Comparison of ENCODE assay signal across 28 cellular contexts in genomic region chr10:131724891-131725735, GRCh38.
DNase-seq lines count a peak whose midpoint lies in the region; ATAC-seq, FAIRE-seq and TF ChIP-seq lines count a peak whose summit lies in the region.
"Had no signal": no experiment of that assay in that cellular context is flagged by ENCODE, and none has a peak within 500 bp of the region (broad histone marks: within the 10 kb centered on the region; RNA-seq: fewer than 3 reads in every experiment).

No MANE protein-coding gene starts in this region.

- H2AFZ ChIP-seq in HepG2 (ENCODE audit: low read length): no peak overlapping the region

- H3K9ac ChIP-seq in HepG2 (ENCODE audit: insufficient read depth, low read depth, low read length): no peak overlapping the region

- TF ChIP-seq CTCF in HepG2 (CRISPR knock-in tag; IDR thresholded peaks at IDR 0.05): no peak
- no peak for TF ChIP-seq CTCF in stomach (IDR thresholded peaks at IDR 0.05)

- TF ChIP-seq RAD21 in HepG2 (CRISPR knock-in tag; IDR thresholded peaks at IDR 0.05): no peak

- H3K27ac ChIP-seq in HepG2 (ENCODE audit: extremely low read length, insufficient read depth, low read length): no peak overlapping the region
- H3K27ac ChIP-seq in stomach: no peak overlapping the region
- H3K27ac ChIP-seq: cardiac muscle cell had no signal

- H3K4me2 ChIP-seq in HepG2 (ENCODE audit: low read depth, low read length): no peak overlapping the region

- POLR2A ChIA-PET in activated CD4-positive, alpha-beta memory T cell treated with anti-CD3 and anti-CD28 coated beads for 36 hours (lab: Charles Lee): no interaction called here
- POLR2A ChIA-PET in activated CD4-positive, alpha-beta memory T cell treated with anti-CD3 and anti-CD28 coated beads, Interleukin-2, amount 10 ng/mL, durations not matched to agents 7 days and 5 days (lab: Charles Lee): no interaction called here
- POLR2A ChIA-PET in HepG2 (lab: Yijun Ruan, JAX): no interaction called here

- ATAC-seq in T-helper 17 cell: no peak
- ATAC-seq in HepG2: peak; percentile 28
- ATAC-seq in GM18498 (IDR thresholded peaks at IDR 0.05; ENCODE audit: unreplicated experiment): no peak
- ATAC-seq: activated CD8-positive, alpha-beta T cell treated with anti-CD3 and anti-CD28 coated beads, Interleukin-2, amount 10 ng/mL, durations not matched to agents 7 days and 5 days; activated T-cell treated with anti-CD3 and anti-CD28 coated beads, Interleukin-2, amount 50 U/mL, for 4 hours had no signal

- H3K27me3 ChIP-seq in HepG2 (ENCODE audit: control insufficient read depth in 1 of 2, insufficient read depth in 2 of 2, low read length in 2 of 2) (peaks cover 0 to 13% of the 10 kb centered on the region in 2 experiments; a peak in 3 of 5 replicates), stomach (peaks cover 0 to 22% (median 0%) of the 10 kb centered on the region in 3 donors)
- H3K27me3 ChIP-seq: cardiac muscle cell had no signal

- CTCF ChIA-PET in activated CD4-positive, alpha-beta memory T cell treated with anti-CD3 and anti-CD28 coated beads for 36 hours (lab: Charles Lee): no interaction called here
- CTCF ChIA-PET in activated CD4-positive, alpha-beta memory T cell treated with anti-CD3 and anti-CD28 coated beads, Interleukin-2, amount 10 ng/mL, durations not matched to agents 7 days and 5 days (lab: Charles Lee): no interaction called here
- CTCF ChIA-PET in HepG2 (lab: Yijun Ruan, JAX; ENCODE audit: low intra/inter-chr PET ratio, low total read pairs): no interaction called here

- H3K36me3 ChIP-seq in HepG2 (replicated peaks in 1 of 2; ENCODE audit: control insufficient read depth in 1 of 2, insufficient read depth in 2 of 2, low read length in 2 of 2) (no peaks in the 10 kb centered on the region), stomach (no peaks in the 10 kb centered on the region)
- H3K36me3 ChIP-seq: cardiac muscle cell had no signal

- 59% methylated on average over 16 of the region's 23 CpGs for WGBS in HepG2 (ENCODE audit: low lambda C conversion rate)
- 89 to 94% (median 92%) methylated on average over 18 to 23 of the region's 23 CpGs for WGBS in stomach, 5 donors

- DNase-seq in activated CD4-positive, alpha-beta memory T cell treated with anti-CD3 and anti-CD28 coated beads for 36 hours: peak; percentile 7
- DNase-seq in activated CD4-positive, alpha-beta memory T cell treated with anti-CD3 and anti-CD28 coated beads, Interleukin-2, amount 10 ng/mL, durations not matched to agents 7 days and 5 days: no peak
- DNase-seq in T-helper 17 cell (no peak), HepG2 (ENCODE audit: low spot score) (no peak), stomach (peak; percentile 18), GM12891 (ENCODE audit: insufficient read length, low spot score) (no peak), DMS53 treated with DMSO at 0.1 percent for 48 hours (lab: John Stamatoyannopoulos, UW; ENCODE audit: unreplicated experiment) (no peak)
- DNase-seq: activated CD8-positive, alpha-beta T cell treated with anti-CD3 and anti-CD28 coated beads, Interleukin-2, amount 10 ng/mL, durations not matched to agents 7 days and 5 days; activated naive CD4-positive, alpha-beta T cell treated with anti-CD3 and anti-CD28 coated beads for 36 hours; activated T-cell treated with anti-CD3 and anti-CD28 coated beads, Interleukin-2, amount 50 U/mL, for 4 hours; AML-193; dermis blood vessel endothelial cell; DMS79; GF-D8; HCEC 1CT; IMR-90; NCI-H1092 treated with DMSO at 0.1 percent for 48 hours; NCI-H2081; NCI-H226; NCI-H748 treated with DMSO at 0.1 percent for 48 hours; OCI-M1; Right ventricle myocardium superior; stimulated activated CD8-positive, alpha-beta memory T cell treated with anti-CD3 and anti-CD28 coated beads, Interleukin-4, amount 100 ng/mL, for 48 hours; substantia nigra had no signal

- H3K4me1 ChIP-seq in HepG2 (ENCODE audit: insufficient read depth, low read length): peaks cover 8% of the 10 kb centered on the region
- peaks cover 0 to 12% (median 10%) of the 10 kb centered on the region in 4 donors for H3K4me1 ChIP-seq in stomach

- no peaks in the 10 kb centered on the region for H3K4me1 Mint-ChIP-seq in activated CD4-positive, alpha-beta memory T cell treated with anti-CD3 and anti-CD28 coated beads for 36 hours (ENCODE audit: low read depth)
- H3K4me1 Mint-ChIP-seq in activated CD4-positive, alpha-beta memory T cell treated with anti-CD3 and anti-CD28 coated beads, Interleukin-2, amount 10 ng/mL, durations not matched to agents 7 days and 5 days: no peaks in the 10 kb centered on the region
- peaks cover 4% of the 10 kb centered on the region for H3K4me1 Mint-ChIP-seq in T-helper 17 cell

- H3K4me3 ChIP-seq in HepG2 (replicated peaks in 1 of 3; ENCODE audit: insufficient read depth in 1 of 3, low read depth in 2 of 3, low read length in 3 of 3): no peak overlapping the region
- H3K4me3 ChIP-seq in stomach: no peak overlapping the region
- H3K4me3 ChIP-seq: cardiac muscle cell, lung had no signal

- no peaks in the 10 kb centered on the region for H3K9me3 ChIP-seq in T-helper 17 cell (ENCODE audit: control insufficient read depth, low read length, poor library complexity, severe bottlenecking)
- H3K9me3 ChIP-seq in HepG2 (ENCODE audit: low read length): no peaks in the 10 kb centered on the region
- H3K9me3 ChIP-seq in stomach: no peaks in the 10 kb centered on the region

- no TSS peak for BruUV-seq in HepG2 (replicated peaks; lab: Mats Ljungman, UMichigan)

- TF ChIP-seq EP300 in HepG2 (IDR thresholded peaks at IDR 0.05; ENCODE audit: low read depth in 2 of 2, low read length in 2 of 2) (no peak), HepG2 (CRISPR knock-in tag; IDR thresholded peaks at IDR 0.05; ENCODE audit: borderline replicate concordance) (no peak), stomach (IDR thresholded peaks at IDR 0.05) (no peak)

- in situ Hi-C loops in HepG2 (cut with HindIII; ENCODE audit: extremely low pct_ligation_motif_present, low pct_unique_long_range_greater_than_20kb): no loop called here

- peaks cover 2% of the 10 kb centered on the region for H3K27me3 Mint-ChIP-seq in activated CD4-positive, alpha-beta memory T cell treated with anti-CD3 and anti-CD28 coated beads for 36 hours
- H3K27me3 Mint-ChIP-seq in activated CD4-positive, alpha-beta memory T cell treated with anti-CD3 and anti-CD28 coated beads, Interleukin-2, amount 10 ng/mL, durations not matched to agents 7 days and 5 days: no peaks in the 10 kb centered on the region
- H3K27me3 Mint-ChIP-seq in T-helper 17 cell: peaks cover 55% of the 10 kb centered on the region

- H3K79me2 ChIP-seq in HepG2 (ENCODE audit: insufficient read depth, low read length): no peaks in the 10 kb centered on the region

- H3K36me3 Mint-ChIP-seq in activated CD4-positive, alpha-beta memory T cell treated with anti-CD3 and anti-CD28 coated beads for 36 hours: no peaks in the 10 kb centered on the region
- H3K36me3 Mint-ChIP-seq in activated CD4-positive, alpha-beta memory T cell treated with anti-CD3 and anti-CD28 coated beads, Interleukin-2, amount 10 ng/mL, durations not matched to agents 7 days and 5 days (ENCODE audit: low read depth): no peaks in the 10 kb centered on the region
- peaks cover 4% of the 10 kb centered on the region for H3K36me3 Mint-ChIP-seq in T-helper 17 cell (ENCODE audit: low read depth)

- H3K4me3 Mint-ChIP-seq in activated CD4-positive, alpha-beta memory T cell treated with anti-CD3 and anti-CD28 coated beads for 36 hours: no peak overlapping the region
- H3K4me3 Mint-ChIP-seq in activated CD4-positive, alpha-beta memory T cell treated with anti-CD3 and anti-CD28 coated beads, Interleukin-2, amount 10 ng/mL, durations not matched to agents 7 days and 5 days: no peak overlapping the region
- peak overlapping the region; percentile 31 for H3K4me3 Mint-ChIP-seq in T-helper 17 cell
- H3K4me3 Mint-ChIP-seq: activated CD8-positive, alpha-beta T cell treated with anti-CD3 and anti-CD28 coated beads, Interleukin-2, amount 10 ng/mL, durations not matched to agents 7 days and 5 days; activated naive CD4-positive, alpha-beta T cell treated with anti-CD3 and anti-CD28 coated beads for 36 hours; activated T-cell treated with anti-CD3 and anti-CD28 coated beads, Interleukin-2, amount 50 U/mL, for 4 hours had no signal

- intact Hi-C loops in activated CD4-positive, alpha-beta memory T cell treated with anti-CD3 and anti-CD28 coated beads for 36 hours (cut with micrococcal nuclease): no loop called here
- intact Hi-C loops in HepG2 (cut with micrococcal nuclease; ENCODE audit: unreplicated experiment): no loop called here
- intact Hi-C loops in stomach (cut with DNase I; ENCODE audit: low total_unique reads): no loop called here

- peaks cover 1% of the 10 kb centered on the region for H3K9me3 Mint-ChIP-seq in activated CD4-positive, alpha-beta memory T cell treated with anti-CD3 and anti-CD28 coated beads for 36 hours
- H3K9me3 Mint-ChIP-seq in activated CD4-positive, alpha-beta memory T cell treated with anti-CD3 and anti-CD28 coated beads, Interleukin-2, amount 10 ng/mL, durations not matched to agents 7 days and 5 days: no peaks in the 10 kb centered on the region

- no peaks in the 10 kb centered on the region for H4K20me1 ChIP-seq in HepG2 (ENCODE audit: insufficient read depth, low read length)

- FAIRE-seq in HepG2 (lab: Jason Lieb, UNC) (no peak), GM12891 (lab: Jason Lieb, UNC) (no peak)
- FAIRE-seq: A204.1 had no signal

- TF ChIP-seq POLR2A in HepG2 (IDR thresholded peaks at IDR 0.05; ENCODE audit: insufficient read depth in 1 of 2, low read depth in 2 of 2, low read length in 2 of 2): no peak
- no peak for TF ChIP-seq POLR2A in stomach (IDR thresholded peaks at IDR 0.05)
- no peak for TF ChIP-seq POLR2A in GM12891 (IDR thresholded peaks at IDR 0.05; ENCODE audit: low read depth, low read length)

- H3K27ac Mint-ChIP-seq in activated CD4-positive, alpha-beta memory T cell treated with anti-CD3 and anti-CD28 coated beads for 36 hours: no peak overlapping the region
- no peak overlapping the region for H3K27ac Mint-ChIP-seq in activated CD4-positive, alpha-beta memory T cell treated with anti-CD3 and anti-CD28 coated beads, Interleukin-2, amount 10 ng/mL, durations not matched to agents 7 days and 5 days
- H3K27ac Mint-ChIP-seq in T-helper 17 cell: no peak overlapping the region
- H3K27ac Mint-ChIP-seq: activated CD8-positive, alpha-beta T cell treated with anti-CD3 and anti-CD28 coated beads, Interleukin-2, amount 10 ng/mL, durations not matched to agents 7 days and 5 days; activated naive CD4-positive, alpha-beta T cell treated with anti-CD3 and anti-CD28 coated beads for 36 hours had no signal

TF ChIP-seq in GM12891, 5 proteins besides CTCF, POLR2A, EP300 and RAD21:
- TF ChIP-seq POLR2AphosphoS5 (IDR thresholded peaks at IDR 0.05; ENCODE audit: low read depth, low read length) (no peak), PAX5 (IDR thresholded peaks at IDR 0.05; ENCODE audit: insufficient read depth, low read length, severe bottlenecking) (no peak), POU2F2 (IDR thresholded peaks at IDR 0.05; ENCODE audit: low read depth, low read length) (no peak), SPI1 (IDR thresholded peaks at IDR 0.05; ENCODE audit: low read depth, low read length) (no peak), TAF1 (IDR thresholded peaks at IDR 0.05; ENCODE audit: low read depth, low read length) (no peak)

Comparison
In these comparisons a context has a peak if more than half of its experiments do, and no peak if none do; other contexts are left out.
1. DNase-seq: peak in activated CD4-positive, alpha-beta memory T cell treated with anti-CD3 and anti-CD28 coated beads for 36 hours (single experiment) and stomach (single experiment); none in activated CD4-positive, alpha-beta memory T cell treated with anti-CD3 and anti-CD28 coated beads, Interleukin-2, amount 10 ng/mL, durations not matched to agents 7 days and 5 days (single experiment), T-helper 17 cell (0 of 3), HepG2 (single experiment), GM12891 (single experiment) and DMS53 treated with DMSO at 0.1 percent for 48 hours (single experiment).